Comparison of ENCODE assay signal across 9 cellular contexts in the genomic region with DNA sequence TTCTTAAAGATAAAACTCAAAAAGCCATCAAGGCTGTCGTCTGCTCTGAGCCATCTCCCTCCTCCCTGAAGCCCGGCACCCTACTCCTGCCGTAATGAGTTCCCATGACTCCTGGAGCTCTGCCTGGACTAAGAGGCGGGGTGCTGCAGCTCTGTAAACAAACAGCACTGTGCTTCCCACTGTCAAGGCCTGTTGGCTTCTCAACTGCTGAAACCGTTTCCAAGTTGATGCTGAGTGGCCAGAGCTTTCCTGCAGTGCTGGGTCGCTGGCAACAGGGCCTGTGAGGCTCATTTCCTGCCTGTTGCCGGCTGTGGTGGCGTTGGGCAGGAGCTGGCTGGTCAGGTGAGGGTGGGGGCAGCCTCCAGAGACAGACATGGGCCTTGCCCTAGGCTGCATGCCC. TPM values are rescaled to one million over a fixed set of nuclear protein-coding genes. Genes with fewer than 3 reads are reported as not detected.
A peak's percentile ranks its signal among the peaks of the same experiment; 100 is the strongest.
DNase-seq lines count a peak whose midpoint lies in the region; ATAC-seq and TF ChIP-seq lines count a peak whose summit lies in the region.
"Had no signal": no experiment of that assay in that cellular context is flagged by ENCODE, and none has a peak within 500 bp of the region (broad histone marks: within the 10 kb centered on the region; RNA-seq: fewer than 3 reads in every experiment).

No MANE protein-coding gene starts in this region.

- H3K9me3 ChIP-seq in A673 (ENCODE audit: low read depth, low read length, poor library complexity, severe bottlenecking) (no peaks in the 10 kb centered on the region), colonic mucosa (no peaks in the 10 kb centered on the region), MM.1S (replicated peaks; ENCODE audit: insufficient read depth, low read length) (no peaks in the 10 kb centered on the region)

- intact Hi-C loops in A673 (cut with micrococcal nuclease; ENCODE audit: unreplicated experiment): loop anchor here (5.0 to 10.0 kb wide), 4 partner anchors 130 to 520 kb away; partner anchors contain the start of genes COPE and DDX49
- intact Hi-C loops in colonic mucosa (cut with DNase I): loop anchor here (10.0 kb wide), 1 partner anchor 200 kb away; no protein-coding TSS in a partner anchor

- H3K27me3 ChIP-seq in A673 (replicated peaks; ENCODE audit: insufficient read depth, low read depth, low read length, poor library complexity) (no peaks in the 10 kb centered on the region), colonic mucosa (no peaks in the 10 kb centered on the region), MM.1S (replicated peaks; ENCODE audit: insufficient read depth, low read length) (no peaks in the 10 kb centered on the region)

- TF ChIP-seq CTCF in A673 (conservative IDR thresholded peaks at IDR 0.05; ENCODE audit: low read depth, low read length) (no peak), colonic mucosa (IDR thresholded peaks at IDR 0.05) (no peak), MM.1S (IDR thresholded peaks at IDR 0.05; ENCODE audit: low read length) (no peak)

- H2AFZ ChIP-seq in MM.1S (ENCODE audit: low read length): no peak overlapping the region

- DNase-seq in A673 (ENCODE audit: low spot score) (no peak), NCI-H1694 treated with DMSO at 0.1 percent for 48 hours (lab: John Stamatoyannopoulos, UW) (peak; percentile 58), colonic mucosa (peak; percentile 80), midbrain (lab: John Stamatoyannopoulos, UW) (peak; percentile 92), MM.1S (no peak), SKM-1 (lab: John Stamatoyannopoulos, UW; ENCODE audit: unreplicated experiment) (no peak), AML-193 (lab: John Stamatoyannopoulos, UW) (no peak)
- DNase-seq: activated B cell treated with CpG ODN at 0.5 μM for 24 hours had no signal

- peak overlapping the region in 1 of 2 donors; percentile 43 for H3K9ac ChIP-seq in colonic mucosa (ENCODE audit: low read depth in 2 of 2, low read length in 2 of 2)
- no peak overlapping the region for H3K9ac ChIP-seq in MM.1S (ENCODE audit: low read length)

- H4K20me1 ChIP-seq in MM.1S (ENCODE audit: insufficient read depth, low read length): peaks cover 14% of the 10 kb centered on the region; the same call in 1 of the 2 replicates

- peaks cover 77% of the 10 kb centered on the region for H3K79me2 ChIP-seq in MM.1S (ENCODE audit: low read length)

- CTCF ChIA-PET in A673 (lab: Charles Lee): interaction anchor here (0.6 to 0.7 kb wide), 2 partner anchors 9 to 17 kb away, joined by 4 to 7 read pairs; no protein-coding TSS in a partner anchor

- H3F3A ChIP-seq in MM.1S (ENCODE audit: insufficient read depth, low read length): no peaks in the 10 kb centered on the region

- H3K36me3 ChIP-seq in A673 (ENCODE audit: insufficient read depth, low read length, poor library complexity, severe bottlenecking): no peaks in the 10 kb centered on the region
- peaks cover 15% of the 10 kb centered on the region for H3K36me3 ChIP-seq in colonic mucosa
- 0 out of 2 replicates have a peak, but pooled peaks cover 13% of the 10 kb centered on the region for H3K36me3 ChIP-seq in MM.1S (replicated peaks; ENCODE audit: insufficient read depth, low read length)

- no peak for ATAC-seq in GM21786 (IDR thresholded peaks at IDR 0.05; ENCODE audit: unreplicated experiment)

- no TSS peak for BruUV-seq in A673 (replicated peaks; lab: Mats Ljungman, UMichigan)

- no peak overlapping the region for H3K4me2 ChIP-seq in MM.1S (ENCODE audit: low read depth, low read length)

- POLR2A ChIA-PET in A673 (lab: Charles Lee; ENCODE audit: low non-redundant PET): no interaction called here

- H3K4me1 ChIP-seq in A673 (ENCODE audit: insufficient read depth, low read length, poor library complexity, severe bottlenecking) (peaks cover 8% of the 10 kb centered on the region), colonic mucosa (peaks cover 24% of the 10 kb centered on the region), MM.1S (ENCODE audit: low read length) (no peaks in the 10 kb centered on the region)

- no peak overlapping the region for H3K4me3 ChIP-seq in A673 (ENCODE audit: low read depth, low read length, poor library complexity, severe bottlenecking)
- H3K4me3 ChIP-seq in colonic mucosa: no peak overlapping the region
- no peak overlapping the region for H3K4me3 ChIP-seq in MM.1S (ENCODE audit: low read length)

- no peaks in the 10 kb centered on the region for H3K9me2 ChIP-seq in MM.1S (replicated peaks; ENCODE audit: insufficient read depth, low read length)

- H3K27ac ChIP-seq in A673 (ENCODE audit: low read depth, low read length, poor library complexity, severe bottlenecking) (peak overlapping the region; percentile 42), colonic mucosa (peak overlapping the region; percentile 64), MM.1S (ENCODE audit: low read length) (no peak overlapping the region)

RNA-seq across cellular contexts. Expression of gene ISYNA1, which starts 26.7 kb away (rescaled TPM):
- total RNA-seq in A673 (2021) (153 and 223 TPM in 2 replicates), colonic mucosa (10 to 100 TPM; 17.7 to 25.7 TPM)

RNA-seq across cellular contexts. Expression of gene SSBP4, which starts 45.4 kb away (rescaled TPM):
- total RNA-seq in A673 (2021): 242 and 248 TPM in 2 replicates
- 10 to 100 TPM; 40.1 to 77.3 TPM for total RNA-seq in colonic mucosa

RNA-seq across cellular contexts. Expression of gene ELL, which starts 57.2 kb away (rescaled TPM):
- 15.8 and 16.4 TPM in 2 replicates for total RNA-seq in A673 (2021)
- 10 to 100 TPM; 16.3 to 18.6 TPM for total RNA-seq in colonic mucosa

Comparison
In these comparisons a context has a peak if more than half of its experiments do, and no peak if none do; other contexts are left out.
1. DNase-seq: peak in NCI-H1694 treated with DMSO at 0.1 percent for 48 hours (single experiment), colonic mucosa (single experiment) and midbrain (single experiment); none in A673 (single experiment), MM.1S (single experiment), SKM-1 (single experiment) and AML-193 (0 of 2).